6 cellular contexts compared by ENCODE assay signal in genomic region chr1:155174334-155175280, GRCh38. TPM values are rescaled to one million over a fixed set of nuclear protein-coding genes. Genes with fewer than 3 reads are reported as not detected.
DNase-seq lines count a peak whose midpoint lies in the region; ATAC-seq, FAIRE-seq and TF ChIP-seq lines count a peak whose summit lies in the region.

No MANE protein-coding gene starts in this region.

- intact Hi-C loops in left cardiac atrium (cut with DNase I) = no loop called here
- intact Hi-C loops in heart left ventricle (cut with DNase I) = loop anchor here in 7 of 10 donors (2.0 to 10.0 kb wide), 6 partner anchors 18 to 420 kb away; partner anchors contain the start of gene SLC50A1 (in 1 of the 7)
- intact Hi-C loops in aorta (cut with DNase I) = loop anchor here in 1 of 2 donors (5.0 kb wide), 1 partner anchor 53 kb away; no protein-coding TSS in a partner anchor

- H3K27ac ChIP-seq in heart left ventricle = peak overlapping the region in 1 of 12 donors; percentile 42
- H3K27ac ChIP-seq in keratinocyte (ENCODE audit: control insufficient read depth, insufficient read depth, low read length) = no peak overlapping the region
- H3K27ac ChIP-seq in aorta (ENCODE audit: low read depth in 1 of 2, low read length in 2 of 2) = no peak overlapping the region

- H3K4me2 ChIP-seq in keratinocyte (ENCODE audit: control insufficient read depth, extremely low read depth, insufficient read depth, low read depth, low read length) = peak overlapping the region; percentile 82

- TF ChIP-seq POLR2A in heart left ventricle (IDR thresholded peaks at IDR 0.05) = no peak

- peak overlapping the region; percentile 90 for H2AFZ ChIP-seq in keratinocyte (ENCODE audit: control insufficient read depth, low read length)

- H3K9me3 ChIP-seq in heart left ventricle = no peaks in the 10 kb centered on the region
- no peaks in the 10 kb centered on the region for H3K9me3 ChIP-seq in keratinocyte (ENCODE audit: control insufficient read depth, low read depth, low read length)
- no peaks in the 10 kb centered on the region for H3K9me3 ChIP-seq in aorta (ENCODE audit: control insufficient read depth, low read length)

- peaks cover 16% of the 10 kb centered on the region for H3K79me2 ChIP-seq in keratinocyte (ENCODE audit: control insufficient read depth, insufficient read depth, low read length)

- peaks cover 0 to 28% (median 14%) of the 10 kb centered on the region in 9 donors for H3K27me3 ChIP-seq in heart left ventricle
- no peaks in the 10 kb centered on the region for H3K27me3 ChIP-seq in keratinocyte (ENCODE audit: control insufficient read depth, extremely low read depth, insufficient read depth, low read length)
- no peaks in the 10 kb centered on the region for H3K27me3 ChIP-seq in aorta (ENCODE audit: control insufficient read depth in 1 of 2, insufficient read depth in 2 of 2, low read length in 1 of 2)

- ATAC-seq in left cardiac atrium = no peak
- ATAC-seq in heart left ventricle = no peak
- ATAC-seq in aorta (ENCODE audit: low FRiP score) = no peak

- H3K36me3 ChIP-seq in heart left ventricle = peaks cover 0 to 22% (median 13%) of the 10 kb centered on the region in 9 donors
- peaks cover 11 to 13% of the 10 kb centered on the region in 2 experiments for H3K36me3 ChIP-seq in keratinocyte (ENCODE audit: control insufficient read depth in 2 of 2, extremely low read depth in 1 of 2, insufficient read depth in 2 of 2, low read length in 2 of 2)
- H3K36me3 ChIP-seq in aorta (ENCODE audit: control insufficient read depth in 1 of 2, insufficient read depth in 2 of 2, low read length in 1 of 2) = peaks cover 0 to under 1% of the 10 kb centered on the region in 2 donors

- no peaks in the 10 kb centered on the region for H3K9me1 ChIP-seq in keratinocyte (ENCODE audit: control insufficient read depth, extremely low read depth, insufficient read depth, low read length)

- FAIRE-seq in keratinocyte (lab: Jason Lieb, UNC) (no peak), RCC 7860 (lab: Jason Lieb, UNC) (no peak)

- DNase-seq in left cardiac atrium (peak; percentile 55), heart left ventricle (no peak), keratinocyte (ENCODE audit: low read depth, low spot score) (no peak), aorta (peak; percentile 60 to 75), RCC 7860 (ENCODE audit: low spot score) (no peak)
- peak; percentile 26 to 36 for DNase-seq in activated T-helper 1 cell treated with anti-CD3 and anti-CD28 coated beads, Interleukin-2, amount 50 U/mL, for 16 hours (ENCODE audit: low read depth in 1 of 2, low spot score in 1 of 2)

- dilution Hi-C loops in keratinocyte (cut with MboI; ENCODE audit: extremely low pct_ligation_motif_present, low sequenced_read_pairs) = no loop called here

- H3K4me1 ChIP-seq in heart left ventricle (peaks cover 0 to 47% (median 21%) of the 10 kb centered on the region in 12 donors), keratinocyte (ENCODE audit: control insufficient read depth, extremely low read depth, insufficient read depth, low read length) (peaks cover 23% of the 10 kb centered on the region), aorta (ENCODE audit: control insufficient read depth in 1 of 2, insufficient read depth in 2 of 2, low read length in 2 of 2) (no peaks in the 10 kb centered on the region)

- WGBS in heart left ventricle, 4 donors = 6 to 12% (median 8%) methylated on average over 31 to 35 of the region's 35 CpGs
- WGBS in aorta, 2 donors = 5 to 8% methylated on average over 35 of the region's 35 CpGs

- TF ChIP-seq CTCF in heart left ventricle (IDR thresholded peaks at IDR 0.05) (no peak), keratinocyte (optimal IDR thresholded peaks at IDR 0.05 in 1 of 3, IDR thresholded peaks at IDR 0.05 in 1 of 3, conservative IDR thresholded peaks at IDR 0.05 in 1 of 3; ENCODE audit: extremely low read depth in 1 of 3, insufficient read depth in 2 of 3, low read length in 3 of 3) (no peak)

- no peaks in the 10 kb centered on the region for H4K20me1 ChIP-seq in keratinocyte (ENCODE audit: control insufficient read depth, extremely low read depth, insufficient read depth, low read length)

- H3K4me3 ChIP-seq in heart left ventricle (peak overlapping the region in 5 of 12 donors; percentile 7 to 96 (median 78)), keratinocyte (ENCODE audit: control insufficient read depth in 2 of 3, extremely low read depth in 1 of 3, insufficient read depth in 2 of 3, low read depth in 1 of 3, low read length in 3 of 3) (peak overlapping the region; percentile 69 to 94 (median 90)), aorta (ENCODE audit: low read length in 2 of 2) (no peak overlapping the region)

- peak overlapping the region; percentile 92 for H3K9ac ChIP-seq in keratinocyte (ENCODE audit: control insufficient read depth, extremely low read depth, insufficient read depth, low read length)

RNA-seq across cellular contexts. Expression of gene TRIM46, which starts 1.0 kb away (rescaled TPM):
- total RNA-seq in left cardiac atrium (under 1 TPM; 0.15 to 0.21 TPM), heart left ventricle (under 1 TPM in 5 of 9 donors, not detected in 4; 0.08 to 0.41 (median 0.12) TPM), aorta (1 to 10 TPM; 1.6 to 3.4 TPM)
- polyA plus RNA-seq in heart left ventricle (under 1 TPM in 1 of 2 donors, not detected in 1; 0.04 TPM), keratinocyte (1.6 to 4.5 TPM (median 1.7 TPM) in 3 replicates), aorta (1 to 10 TPM in 1 of 2 donors, under 1 TPM in 1; 0.50 to 2.1 TPM)
- polyA plus RNA-seq in keratinocyte (2011; ENCODE audit: low read depth) = 0.31 TPM
- 1.3 and 2.6 TPM in 2 replicates for polyA plus RNA-seq in keratinocyte (2011; cell fraction: cytosol; rRNA removed)
- 9.1 and 14.9 TPM in 2 replicates for polyA plus RNA-seq in keratinocyte (2011; cell fraction: nucleus; rRNA removed)
- polyA plus RNA-seq in keratinocyte (2012; ENCODE audit: low replicate concordance) = 0.32 and 2.1 TPM in 2 replicates
- 3.2 to 6.3 TPM (median 4.0 TPM) in 3 replicates for polyA minus RNA-seq in keratinocyte
- polyA minus RNA-seq in keratinocyte (2011; cell fraction: cytosol; rRNA and poly(A)+ RNA removed) = 4.6 TPM
- 6.1 and 8.1 TPM in 2 replicates for polyA minus RNA-seq in keratinocyte (2011; cell fraction: nucleus; rRNA and poly(A)+ RNA removed)

RNA-seq across cellular contexts. Expression of gene KRTCAP2, which starts 1.5 kb away (rescaled TPM):
- 100 to 1,000 TPM; 143 to 156 TPM for total RNA-seq in left cardiac atrium
- total RNA-seq in heart left ventricle = 100 to 1,000 TPM; 106 to 199 (median 123) TPM
- polyA plus RNA-seq in heart left ventricle = 100 to 1,000 TPM; 220 to 283 TPM
- polyA plus RNA-seq in keratinocyte = 99.1 to 183 TPM (median 127 TPM) in 3 replicates
- 30.8 TPM for polyA plus RNA-seq in keratinocyte (2011; ENCODE audit: low read depth)
- polyA plus RNA-seq in keratinocyte (2011; cell fraction: cytosol; rRNA removed) = 176 and 199 TPM in 2 replicates
- polyA plus RNA-seq in keratinocyte (2011; cell fraction: nucleus; rRNA removed) = 136 and 150 TPM in 2 replicates
- polyA plus RNA-seq in keratinocyte (2012; ENCODE audit: low replicate concordance) = 216 and 229 TPM in 2 replicates
- 140 to 403 TPM (median 203 TPM) in 3 replicates for polyA minus RNA-seq in keratinocyte
- 199 TPM for polyA minus RNA-seq in keratinocyte (2011; cell fraction: cytosol; rRNA and poly(A)+ RNA removed)
- 30.2 and 35.8 TPM in 2 replicates for polyA minus RNA-seq in keratinocyte (2011; cell fraction: nucleus; rRNA and poly(A)+ RNA removed)
- total RNA-seq in aorta = 100 to 1,000 TPM; 136 to 143 TPM
- 100 to 1,000 TPM; 179 to 255 TPM for polyA plus RNA-seq in aorta

RNA-seq across cellular contexts. Expression of gene THBS3, which starts 33.1 kb away (rescaled TPM):
- total RNA-seq in left cardiac atrium (10 to 100 TPM; 17.9 to 18.6 TPM), heart left ventricle (10 to 100 TPM in 2 of 9 donors, 1 to 10 TPM in 7; 3.0 to 22.2 (median 5.5) TPM), aorta (10 to 100 TPM; 58.9 to 97.9 TPM)
- polyA plus RNA-seq in heart left ventricle (1 to 10 TPM; 2.7 to 6.8 TPM), keratinocyte (14.4 to 36.0 TPM (median 16.2 TPM) in 3 replicates), aorta (100 to 1,000 TPM in 1 of 2 donors, 10 to 100 TPM in 1; 21.7 to 195 TPM)
- polyA plus RNA-seq in keratinocyte (2011; ENCODE audit: low read depth) = 25.5 TPM
- polyA plus RNA-seq in keratinocyte (2011; cell fraction: cytosol; rRNA removed) = 6.5 and 8.4 TPM in 2 replicates
- polyA plus RNA-seq in keratinocyte (2011; cell fraction: nucleus; rRNA removed) = 99.2 and 112 TPM in 2 replicates
- 11.8 and 32.9 TPM in 2 replicates for polyA plus RNA-seq in keratinocyte (2012; ENCODE audit: low replicate concordance)
- polyA minus RNA-seq in keratinocyte = 23.7 to 34.4 TPM (median 27.5 TPM) in 3 replicates
- polyA minus RNA-seq in keratinocyte (2011; cell fraction: cytosol; rRNA and poly(A)+ RNA removed) = 12.5 TPM
- polyA minus RNA-seq in keratinocyte (2011; cell fraction: nucleus; rRNA and poly(A)+ RNA removed) = 22.6 and 28.6 TPM in 2 replicates

RNA-seq across cellular contexts. Expression of gene MTX1, which starts 33.9 kb away (rescaled TPM):
- 10 to 100 TPM; 19.7 to 25.5 TPM for total RNA-seq in left cardiac atrium
- 10 to 100 TPM; 14.1 to 32.2 (median 19.3) TPM for total RNA-seq in heart left ventricle
- polyA plus RNA-seq in heart left ventricle = 10 to 100 TPM; 28.1 to 37.1 TPM
- 43.4 to 69.9 TPM (median 59.5 TPM) in 3 replicates for polyA plus RNA-seq in keratinocyte
- 3.8 TPM for polyA plus RNA-seq in keratinocyte (2011; ENCODE audit: low read depth)
- polyA plus RNA-seq in keratinocyte (2011; cell fraction: cytosol; rRNA removed) = 36.1 and 59.2 TPM in 2 replicates
- polyA plus RNA-seq in keratinocyte (2011; cell fraction: nucleus; rRNA removed) = 31.1 and 36.4 TPM in 2 replicates
- polyA plus RNA-seq in keratinocyte (2012; ENCODE audit: low replicate concordance) = 36.9 and 60.2 TPM in 2 replicates
- 34.7 to 71.9 TPM (median 51.0 TPM) in 3 replicates for polyA minus RNA-seq in keratinocyte
- 60.6 TPM for polyA minus RNA-seq in keratinocyte (2011; cell fraction: cytosol; rRNA and poly(A)+ RNA removed)
- polyA minus RNA-seq in keratinocyte (2011; cell fraction: nucleus; rRNA and poly(A)+ RNA removed) = 16.4 and 18.3 TPM in 2 replicates
- total RNA-seq in aorta = 10 to 100 TPM; 20.3 to 21.3 TPM
- polyA plus RNA-seq in aorta = 10 to 100 TPM; 26.2 to 52.9 TPM

RNA-seq across cellular contexts. Expression of gene DPM3, which starts 34.3 kb away (rescaled TPM):
- 10 to 100 TPM; 65.8 to 78.6 TPM for total RNA-seq in left cardiac atrium
- total RNA-seq in heart left ventricle = 10 to 100 TPM; 46.1 to 70.7 (median 54.4) TPM
- 100 to 1,000 TPM in 1 of 2 donors, 10 to 100 TPM in 1; 75.4 to 216 TPM for polyA plus RNA-seq in heart left ventricle
- polyA plus RNA-seq in keratinocyte = 29.3 to 54.9 TPM (median 32.3 TPM) in 3 replicates
- polyA plus RNA-seq in keratinocyte (2011; ENCODE audit: low read depth) = 5.5 TPM
- 44.6 and 131 TPM in 2 replicates for polyA plus RNA-seq in keratinocyte (2011; cell fraction: cytosol; rRNA removed)
- 38.4 and 63.2 TPM in 2 replicates for polyA plus RNA-seq in keratinocyte (2011; cell fraction: nucleus; rRNA removed)
- 57.3 and 108 TPM in 2 replicates for polyA plus RNA-seq in keratinocyte (2012; ENCODE audit: low replicate concordance)
- 10.1 to 39.8 TPM (median 11.9 TPM) in 3 replicates for polyA minus RNA-seq in keratinocyte
- 46.8 TPM for polyA minus RNA-seq in keratinocyte (2011; cell fraction: cytosol; rRNA and poly(A)+ RNA removed)
- polyA minus RNA-seq in keratinocyte (2011; cell fraction: nucleus; rRNA and poly(A)+ RNA removed) = 4.3 and 8.0 TPM in 2 replicates
- 10 to 100 TPM; 42.4 to 52.4 TPM for total RNA-seq in aorta
- polyA plus RNA-seq in aorta = 100 to 1,000 TPM; 162 to 200 TPM

Comparison
In these comparisons a context has a peak if more than half of its experiments do, and no peak if none do; other contexts are left out.
1. DNase-seq: peak in left cardiac atrium (single experiment), activated T-helper 1 cell treated with anti-CD3 and anti-CD28 coated beads, Interleukin-2, amount 50 U/mL, for 16 hours (2 of 2) and aorta (2 of 2); none in heart left ventricle (0 of 5), keratinocyte (single experiment) and RCC 7860 (single experiment).
2. intact Hi-C loops: an anchor here in heart left ventricle (2.0 to 10.0 kb wide); none called in left cardiac atrium.
3. H3K4me3 ChIP-seq: peak in keratinocyte (3 of 3); none in aorta (0 of 2).